ENCODE assay signal across 12 cellular contexts in the genomic region with DNA sequence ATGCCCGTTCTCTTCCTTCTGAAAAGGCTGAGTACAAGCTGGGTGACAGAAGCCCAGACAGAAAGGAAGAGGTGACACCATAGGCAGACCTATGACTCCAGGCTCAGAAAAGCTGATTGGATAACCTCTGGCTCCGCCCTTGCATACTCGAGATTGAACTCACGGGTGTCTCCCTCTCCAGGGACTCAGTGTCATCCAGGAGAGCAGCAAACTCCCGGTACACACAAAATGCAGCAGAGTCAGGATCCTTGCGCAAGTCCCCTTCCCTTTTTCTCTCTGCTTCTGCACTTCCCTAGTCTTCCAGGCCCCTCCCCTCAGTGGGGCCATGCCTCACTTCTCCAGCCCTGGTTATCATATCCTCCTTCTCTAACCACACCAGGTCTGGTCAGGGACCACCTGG. TPM values are rescaled to one million over a fixed set of nuclear protein-coding genes. Genes with fewer than 3 reads are reported as not detected.
DNase-seq lines count a peak whose midpoint lies in the region; ATAC-seq and TF ChIP-seq lines count a peak whose summit lies in the region.
"Had no signal": no experiment of that assay in that cellular context is flagged by ENCODE, and none has a peak within 500 bp of the region (broad histone marks: within the 10 kb centered on the region; RNA-seq: fewer than 3 reads in every experiment).

No MANE protein-coding gene starts in this region.

- H3K4me1 Mint-ChIP-seq in activated naive CD4-positive, alpha-beta T cell treated with anti-CD3 and anti-CD28 coated beads, Interleukin-2, amount 10 ng/mL, durations not matched to agents 7 days and 5 days: peaks cover 4% of the 10 kb centered on the region
- peaks cover 49% of the 10 kb centered on the region for H3K4me1 Mint-ChIP-seq in dendritic cell treated with granulocyte-macrophage colony-stimulating factor and Interleukin-4, amounts not matched to agents 40 ng/mL and 50 ng/mL, for 4 days (ENCODE audit: low read depth)
- H3K4me1 Mint-ChIP-seq in stimulated activated effector memory CD8-positive, alpha-beta T cell treated with anti-CD3 and anti-CD28 coated beads, Interleukin-12 subunit alpha, Interleukin-12 subunit beta, amount 100 ng/mL, for 72 hours: peaks cover 11% of the 10 kb centered on the region
- H3K4me1 Mint-ChIP-seq in naive thymus-derived CD8-positive, alpha-beta T cell: peaks cover 0 to 4% (median 3%) of the 10 kb centered on the region in 4 donors

- no peak for TF ChIP-seq CTCF in testis (IDR thresholded peaks at IDR 0.05)

- H3K27me3 ChIP-seq in testis: no peaks in the 10 kb centered on the region

- no peak overlapping the region for H3K27ac Mint-ChIP-seq in activated naive CD4-positive, alpha-beta T cell treated with anti-CD3 and anti-CD28 coated beads, Interleukin-2, amount 10 ng/mL, durations not matched to agents 7 days and 5 days
- no peak overlapping the region for H3K27ac Mint-ChIP-seq in dendritic cell treated with granulocyte-macrophage colony-stimulating factor and Interleukin-4, amounts not matched to agents 40 ng/mL and 50 ng/mL, for 4 days
- H3K27ac Mint-ChIP-seq in stimulated activated effector memory CD8-positive, alpha-beta T cell treated with anti-CD3 and anti-CD28 coated beads, Interleukin-12 subunit alpha, Interleukin-12 subunit beta, amount 100 ng/mL, for 72 hours: no peak overlapping the region
- H3K27ac Mint-ChIP-seq in naive thymus-derived CD8-positive, alpha-beta T cell: peak overlapping the region in 1 of 10 donors; percentile 84

- H3K36me3 Mint-ChIP-seq in activated naive CD4-positive, alpha-beta T cell treated with anti-CD3 and anti-CD28 coated beads, Interleukin-2, amount 10 ng/mL, durations not matched to agents 7 days and 5 days: no peaks in the 10 kb centered on the region
- H3K36me3 Mint-ChIP-seq in dendritic cell treated with granulocyte-macrophage colony-stimulating factor and Interleukin-4, amounts not matched to agents 40 ng/mL and 50 ng/mL, for 4 days (ENCODE audit: low read depth): no peaks in the 10 kb centered on the region
- no peaks in the 10 kb centered on the region for H3K36me3 Mint-ChIP-seq in stimulated activated effector memory CD8-positive, alpha-beta T cell treated with anti-CD3 and anti-CD28 coated beads, Interleukin-12 subunit alpha, Interleukin-12 subunit beta, amount 100 ng/mL, for 72 hours
- no peaks in the 10 kb centered on the region for H3K36me3 Mint-ChIP-seq in naive thymus-derived CD8-positive, alpha-beta T cell

- peaks cover 14% of the 10 kb centered on the region for H3K4me1 ChIP-seq in testis

- H3K36me3 ChIP-seq in testis (ENCODE audit: low read depth, missing control alignments): no peaks in the 10 kb centered on the region
- H3K36me3 ChIP-seq: left lung had no signal

- no peak overlapping the region for H3K4me3 Mint-ChIP-seq in activated naive CD4-positive, alpha-beta T cell treated with anti-CD3 and anti-CD28 coated beads, Interleukin-2, amount 10 ng/mL, durations not matched to agents 7 days and 5 days
- H3K4me3 Mint-ChIP-seq in dendritic cell treated with granulocyte-macrophage colony-stimulating factor and Interleukin-4, amounts not matched to agents 40 ng/mL and 50 ng/mL, for 4 days: peak overlapping the region; percentile 11
- peak overlapping the region; percentile 39 for H3K4me3 Mint-ChIP-seq in stimulated activated effector memory CD8-positive, alpha-beta T cell treated with anti-CD3 and anti-CD28 coated beads, Interleukin-12 subunit alpha, Interleukin-12 subunit beta, amount 100 ng/mL, for 72 hours
- H3K4me3 Mint-ChIP-seq in naive thymus-derived CD8-positive, alpha-beta T cell: no peak overlapping the region

- CTCF ChIA-PET in activated naive CD4-positive, alpha-beta T cell treated with anti-CD3 and anti-CD28 coated beads, Interleukin-2, amount 10 ng/mL, durations not matched to agents 7 days and 5 days (lab: Charles Lee): interaction anchor here (0.6 to 6.5 kb wide), 10 partner anchors 10 to 336 kb away, joined by 3 to 96 read pairs (median 4); partner anchors contain the start of gene SCN4B

- peak; percentile 29 for DNase-seq in activated naive CD4-positive, alpha-beta T cell treated with anti-CD3 and anti-CD28 coated beads, Interleukin-2, amount 10 ng/mL, durations not matched to agents 7 days and 5 days
- DNase-seq in activated naive CD4-positive, alpha-beta T cell treated with anti-CD3 and anti-CD28 coated beads, Interleukin-2, amount 50 U/mL, for 16 hours: no peak
- DNase-seq in NCI-H69 (lab: John Stamatoyannopoulos, UW) (peak; percentile 50), testis (no peak)
- DNase-seq in stimulated activated effector memory CD8-positive, alpha-beta T cell treated with anti-CD3 and anti-CD28 coated beads, Interleukin-12 subunit alpha, Interleukin-12 subunit beta, amount 100 ng/mL, for 72 hours (ENCODE audit: low spot score in 2 of 2): no peak
- no peak for DNase-seq in naive thymus-derived CD8-positive, alpha-beta T cell
- DNase-seq: NCI-H1092 treated with DMSO at 0.1 percent for 48 hours, SHP77 had no signal

- POLR2A ChIA-PET in naive thymus-derived CD8-positive, alpha-beta T cell (lab: Charles Lee): interaction anchor here (0.7 kb wide), 1 partner anchor 153 kb away, joined by 3 read pairs; no protein-coding TSS in a partner anchor

- H3K27me3 Mint-ChIP-seq in activated naive CD4-positive, alpha-beta T cell treated with anti-CD3 and anti-CD28 coated beads, Interleukin-2, amount 10 ng/mL, durations not matched to agents 7 days and 5 days: peaks cover 89% of the 10 kb centered on the region
- peaks cover 28% of the 10 kb centered on the region for H3K27me3 Mint-ChIP-seq in dendritic cell treated with granulocyte-macrophage colony-stimulating factor and Interleukin-4, amounts not matched to agents 40 ng/mL and 50 ng/mL, for 4 days
- H3K27me3 Mint-ChIP-seq in naive thymus-derived CD8-positive, alpha-beta T cell: peaks cover 31 to 68% (median 58%) of the 10 kb centered on the region in 5 donors

- intact Hi-C loops in dendritic cell treated with granulocyte-macrophage colony-stimulating factor and Interleukin-4, amounts not matched to agents 40 ng/mL and 50 ng/mL, for 4 days (cut with micrococcal nuclease): loop anchor here (2.0 to 10.0 kb wide), 2 partner anchors 216 to 318 kb away; partner anchors contain the start of genes FXYD2 and UBE4A
- intact Hi-C loops in testis (cut with DNase I; ENCODE audit: low total_unique reads): no loop called here

- H3K27ac ChIP-seq in testis: no peak overlapping the region
- H3K27ac ChIP-seq: left lung had no signal

- TF ChIP-seq POLR2A in testis (IDR thresholded peaks at IDR 0.05): no peak

- ATAC-seq in stimulated activated effector memory CD8-positive, alpha-beta T cell treated with anti-CD3 and anti-CD28 coated beads, Interleukin-12 subunit alpha, Interleukin-12 subunit beta, amount 100 ng/mL, for 72 hours: peak; percentile 49
- ATAC-seq in GM19397 (IDR thresholded peaks at IDR 0.05; ENCODE audit: unreplicated experiment): no peak
- no peak for ATAC-seq in naive thymus-derived CD8-positive, alpha-beta T cell
- ATAC-seq: left lung had no signal

- no peak overlapping the region for H3K4me3 ChIP-seq in testis
- H3K4me3 ChIP-seq: left lung had no signal

- WGBS in testis, 2 donors: 64 to 68% methylated on average over 6 of the region's 6 CpGs

- H3K9me3 Mint-ChIP-seq in activated naive CD4-positive, alpha-beta T cell treated with anti-CD3 and anti-CD28 coated beads, Interleukin-2, amount 10 ng/mL, durations not matched to agents 7 days and 5 days: no peaks in the 10 kb centered on the region
- H3K9me3 Mint-ChIP-seq in dendritic cell treated with granulocyte-macrophage colony-stimulating factor and Interleukin-4, amounts not matched to agents 40 ng/mL and 50 ng/mL, for 4 days: no peaks in the 10 kb centered on the region
- no peaks in the 10 kb centered on the region for H3K9me3 Mint-ChIP-seq in stimulated activated effector memory CD8-positive, alpha-beta T cell treated with anti-CD3 and anti-CD28 coated beads, Interleukin-12 subunit alpha, Interleukin-12 subunit beta, amount 100 ng/mL, for 72 hours
- H3K9me3 Mint-ChIP-seq in naive thymus-derived CD8-positive, alpha-beta T cell: no peaks in the 10 kb centered on the region

- no peaks in the 10 kb centered on the region for H3K9me3 ChIP-seq in testis
- H3K9me3 ChIP-seq: left lung had no signal

RNA-seq across cellular contexts. Expression of gene SCN4B, which starts 9.8 kb away (rescaled TPM):
- 1 to 10 TPM; 1.9 to 2.0 TPM for total RNA-seq in testis
- 4.9 TPM for polyA plus RNA-seq in testis (ENCODE audit: insufficient read depth, low read depth, low replicate concordance)
- not detected for total RNA-seq in naive thymus-derived CD8-positive, alpha-beta T cell
- not detected for polyA plus RNA-seq in naive thymus-derived CD8-positive, alpha-beta T cell

RNA-seq across cellular contexts. Expression of gene SCN2B, which starts 33.6 kb away (rescaled TPM):
- under 1 TPM; 0.24 to 0.43 TPM for total RNA-seq in testis
- 0.70 TPM for polyA plus RNA-seq in testis (ENCODE audit: insufficient read depth, low read depth, low replicate concordance)
- not detected for total RNA-seq in naive thymus-derived CD8-positive, alpha-beta T cell
- not detected for polyA plus RNA-seq in naive thymus-derived CD8-positive, alpha-beta T cell
- total RNA-seq: pulmonary artery endothelial cell had no signal

RNA-seq across cellular contexts. Expression of gene SMIM35, which starts 56.0 kb away (rescaled TPM):
- under 1 TPM in 1 of 2 donors, not detected in 1; 0.19 TPM for total RNA-seq in testis
- 0.17 TPM for polyA plus RNA-seq in testis (ENCODE audit: insufficient read depth, low read depth, low replicate concordance)
- under 1 TPM; 0.70 to 0.91 TPM for total RNA-seq in naive thymus-derived CD8-positive, alpha-beta T cell
- under 1 TPM; 0.15 to 0.68 (median 0.60) TPM for polyA plus RNA-seq in naive thymus-derived CD8-positive, alpha-beta T cell
- total RNA-seq: left lung, pulmonary artery endothelial cell had no signal

Comparison
In these comparisons a context has a peak if more than half of its experiments do, and no peak if none do; other contexts are left out.
1. DNase-seq: peak in activated naive CD4-positive, alpha-beta T cell treated with anti-CD3 and anti-CD28 coated beads, Interleukin-2, amount 10 ng/mL, durations not matched to agents 7 days and 5 days (single experiment) and NCI-H69 (single experiment); none in activated naive CD4-positive, alpha-beta T cell treated with anti-CD3 and anti-CD28 coated beads, Interleukin-2, amount 50 U/mL, for 16 hours (single experiment), stimulated activated effector memory CD8-positive, alpha-beta T cell treated with anti-CD3 and anti-CD28 coated beads, Interleukin-12 subunit alpha, Interleukin-12 subunit beta, amount 100 ng/mL, for 72 hours (0 of 2), testis (single experiment) and naive thymus-derived CD8-positive, alpha-beta T cell (0 of 10).
2. H3K4me3 Mint-ChIP-seq: peak in dendritic cell treated with granulocyte-macrophage colony-stimulating factor and Interleukin-4, amounts not matched to agents 40 ng/mL and 50 ng/mL, for 4 days (single experiment) and stimulated activated effector memory CD8-positive, alpha-beta T cell treated with anti-CD3 and anti-CD28 coated beads, Interleukin-12 subunit alpha, Interleukin-12 subunit beta, amount 100 ng/mL, for 72 hours (single experiment); none in activated naive CD4-positive, alpha-beta T cell treated with anti-CD3 and anti-CD28 coated beads, Interleukin-2, amount 10 ng/mL, durations not matched to agents 7 days and 5 days (single experiment) and naive thymus-derived CD8-positive, alpha-beta T cell (0 of 10).